Comparison of ENCODE assay signal across 18 cellular contexts in the genomic region with DNA sequence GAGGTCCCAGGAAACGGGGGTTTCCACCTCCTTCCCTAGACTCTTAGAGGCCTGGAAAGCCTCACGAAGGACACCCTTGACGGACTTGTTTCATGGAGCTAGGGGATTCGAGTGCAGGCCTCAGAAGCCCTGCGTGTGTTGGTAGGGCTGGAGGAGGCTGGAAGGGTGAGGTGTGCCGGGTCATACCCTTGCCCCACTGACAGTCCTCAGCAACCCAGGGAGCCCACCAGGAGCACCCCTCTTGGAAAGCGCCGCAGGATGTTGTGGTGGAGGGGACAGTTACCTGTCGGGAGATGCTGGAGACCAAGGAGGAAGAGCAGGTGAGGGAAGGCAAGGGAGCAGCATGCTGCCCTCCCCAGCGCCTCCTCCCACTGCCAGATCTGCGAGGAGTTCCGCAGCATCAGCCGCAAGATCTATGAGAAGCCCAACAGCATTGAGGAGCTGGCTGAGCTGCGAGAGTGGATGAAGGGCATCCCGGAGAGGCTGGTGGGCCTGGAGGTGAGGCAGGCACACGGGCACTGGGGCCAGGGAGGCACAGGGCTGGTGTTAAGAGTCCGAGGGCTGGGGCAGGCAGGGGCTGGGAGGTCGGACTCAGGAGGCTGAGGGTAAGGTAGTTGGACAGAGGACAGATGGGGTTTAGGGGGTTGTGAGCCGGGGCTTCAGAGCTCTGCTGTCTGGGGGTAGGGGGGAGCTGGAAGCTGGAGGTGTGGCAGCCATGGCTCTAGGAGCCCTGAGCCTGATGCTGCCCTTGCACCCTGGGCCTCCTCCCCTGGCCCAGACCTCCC. TPM values are rescaled to one million over a fixed set of nuclear protein-coding genes. Genes with fewer than 3 reads are reported as not detected.
DNase-seq lines count a peak whose midpoint lies in the region; ATAC-seq, FAIRE-seq and TF ChIP-seq lines count a peak whose summit lies in the region.
"Had no signal": no experiment of that assay in that cellular context is flagged by ENCODE, and none has a peak within 500 bp of the region (broad histone marks: within the 10 kb centered on the region; RNA-seq: fewer than 3 reads in every experiment).

No MANE protein-coding gene starts in this region.

- no peak overlapping the region for H3K4me3 Mint-ChIP-seq in stimulated activated memory B cell treated with anti-CD40 and anti-IgM and Interleukin-4, amounts not matched to agents 10 μg/mL and 1 μg/mL and 100 μg/mL, for 72 hours
- H3K4me3 Mint-ChIP-seq: IgD-negative memory B cell had no signal

- BruUV-seq in OCI-LY7 (replicated peaks; lab: Mats Ljungman, UMichigan), result no TSS peak

- H3K4me2 ChIP-seq in OCI-LY7 (ENCODE audit: low read length), result peak overlapping the region; percentile 55
- H3K4me2 ChIP-seq in hepatocyte, result no peak overlapping the region

- FAIRE-seq in GM12892 (lab: Jason Lieb, UNC), result no peak
- FAIRE-seq: D721Med, H1 had no signal

- no peak overlapping the region for H3K4me3 ChIP-seq in heart left ventricle
- no peak overlapping the region for H3K4me3 ChIP-seq in OCI-LY7 (ENCODE audit: low read depth, low read length, poor library complexity, severe bottlenecking)
- no peak overlapping the region for H3K4me3 ChIP-seq in lower lobe of right lung
- H3K4me3 ChIP-seq in hepatocyte, result no peak overlapping the region
- H3K4me3 ChIP-seq: SJCRH30 had no signal

- H3K9me2 ChIP-seq in OCI-LY7 (ENCODE audit: insufficient read depth, low read length), result no peaks in the 10 kb centered on the region
- no peaks in the 10 kb centered on the region for H3K9me2 ChIP-seq in hepatocyte (replicated peaks; ENCODE audit: insufficient read depth)

- TF ChIP-seq POLR2A in heart left ventricle (IDR thresholded peaks at IDR 0.05) (no peak), GM12892 (IDR thresholded peaks at IDR 0.05; ENCODE audit: low read depth, low read length) (no peak)

- H3K27ac ChIP-seq in heart left ventricle (no peak overlapping the region), OCI-LY7 (ENCODE audit: low read depth, low read length, poor library complexity, severe bottlenecking) (no peak overlapping the region), lower lobe of right lung (no peak overlapping the region), hepatocyte (no peak overlapping the region)
- H3K27ac ChIP-seq: SJCRH30 had no signal

- peaks cover 0 to 23% (median 6%) of the 10 kb centered on the region in 12 donors for H3K4me1 ChIP-seq in heart left ventricle
- H3K4me1 ChIP-seq in OCI-LY7 (ENCODE audit: insufficient read depth, low read length, poor library complexity, severe bottlenecking), result peaks cover 24% of the 10 kb centered on the region
- H3K4me1 ChIP-seq in lower lobe of right lung, result no peaks in the 10 kb centered on the region
- H3K4me1 ChIP-seq in hepatocyte (ENCODE audit: insufficient read depth), result no peaks in the 10 kb centered on the region
- H3K4me1 ChIP-seq: SJCRH30 had no signal

- H4K20me1 ChIP-seq in OCI-LY7 (ENCODE audit: insufficient read depth, low read length), result no peaks in the 10 kb centered on the region
- H4K20me1 ChIP-seq in hepatocyte (ENCODE audit: insufficient read depth, poor library complexity, severe bottlenecking), result no peaks in the 10 kb centered on the region

- peaks cover 49% of the 10 kb centered on the region for H3K36me3 Mint-ChIP-seq in stimulated activated memory B cell treated with anti-CD40 and anti-IgM and Interleukin-4, amounts not matched to agents 10 μg/mL and 1 μg/mL and 100 μg/mL, for 72 hours

- peaks cover 16% of the 10 kb centered on the region for H3K4me1 Mint-ChIP-seq in stimulated activated memory B cell treated with anti-CD40 and anti-IgM and Interleukin-4, amounts not matched to agents 10 μg/mL and 1 μg/mL and 100 μg/mL, for 72 hours
- H3K4me1 Mint-ChIP-seq: IgD-negative memory B cell had no signal

- no peak for ATAC-seq in heart left ventricle
- no peak for ATAC-seq in left cardiac atrium
- no peak for ATAC-seq in lower lobe of right lung
- no peak for ATAC-seq in stimulated activated memory B cell treated with anti-CD40 and anti-IgM and Interleukin-4, amounts not matched to agents 10 μg/mL and 1 μg/mL and 100 μg/mL, for 72 hours
- ATAC-seq: Panc1 had no signal

- DNase-seq in heart left ventricle (peak in 3 of 5 donors; percentile 18 to 33 (median 23)), left cardiac atrium (no peak), OCI-LY7 (ENCODE audit: low spot score) (no peak), lower lobe of right lung (peak; percentile 24), hepatocyte (ENCODE audit: low spot score) (no peak), GM12892 (ENCODE audit: insufficient read length) (no peak), foreskin melanocyte (no peak)
- DNase-seq: AML-193, GDM1, Kasumi-1, NCI-H2227 treated with DMSO at 0.1 percent for 48 hours, NCI-H748 treated with DMSO at 0.1 percent for 48 hours, SJCRH30 had no signal

- H3K27ac Mint-ChIP-seq in stimulated activated memory B cell treated with anti-CD40 and anti-IgM and Interleukin-4, amounts not matched to agents 10 μg/mL and 1 μg/mL and 100 μg/mL, for 72 hours, result peak overlapping the region; percentile 47
- H3K27ac Mint-ChIP-seq: IgD-negative memory B cell had no signal

- H2AFZ ChIP-seq in OCI-LY7 (ENCODE audit: low read length) (no peak overlapping the region), hepatocyte (no peak overlapping the region)

- no peaks in the 10 kb centered on the region for H3K27me3 Mint-ChIP-seq in stimulated activated memory B cell treated with anti-CD40 and anti-IgM and Interleukin-4, amounts not matched to agents 10 μg/mL and 1 μg/mL and 100 μg/mL, for 72 hours
- H3K27me3 Mint-ChIP-seq: IgD-negative memory B cell had no signal

- WGBS in heart left ventricle, 4 donors, result 89 to 93% (median 91%) methylated on average over 15 to 19 of the region's 19 CpGs
- WGBS in hepatocyte (ENCODE audit: low lambda C conversion rate, missing lambda C conversion rate), result 85% methylated on average over 19 of the region's 19 CpGs

- intact Hi-C loops in heart left ventricle (cut with DNase I) (loop anchor here in 1 of 10 donors (10.0 kb wide), 1 partner anchor 345 kb away; no protein-coding TSS in a partner anchor), left cardiac atrium (cut with DNase I) (loop anchor here in 1 of 2 donors (5.0 kb wide), 1 partner anchor 128 kb away; no protein-coding TSS in a partner anchor), OCI-LY7 (cut with micrococcal nuclease; ENCODE audit: unreplicated experiment) (loop anchor here (2.0 kb wide), 1 partner anchor 23 kb away; no protein-coding TSS in a partner anchor), lower lobe of right lung (cut with DNase I) (no loop called here)

- H3K79me2 ChIP-seq in OCI-LY7 (ENCODE audit: insufficient read depth, low read depth, low read length) (no peaks in the 10 kb centered on the region), hepatocyte (no peaks in the 10 kb centered on the region)

- TF ChIP-seq CTCF in heart left ventricle (IDR thresholded peaks at IDR 0.05) (no peak), OCI-LY7 (conservative IDR thresholded peaks at IDR 0.05; ENCODE audit: low read length) (no peak), lower lobe of right lung (IDR thresholded peaks at IDR 0.05) (no peak), hepatocyte (IDR thresholded peaks at IDR 0.05; ENCODE audit: poor library complexity) (no peak)

- H3K9me3 Mint-ChIP-seq in stimulated activated memory B cell treated with anti-CD40 and anti-IgM and Interleukin-4, amounts not matched to agents 10 μg/mL and 1 μg/mL and 100 μg/mL, for 72 hours, result no peaks in the 10 kb centered on the region
- H3K9me3 Mint-ChIP-seq: IgD-negative memory B cell had no signal

- H3K9me3 ChIP-seq in heart left ventricle (no peaks in the 10 kb centered on the region), OCI-LY7 (ENCODE audit: low read length) (no peaks in the 10 kb centered on the region), lower lobe of right lung (no peaks in the 10 kb centered on the region), hepatocyte (ENCODE audit: low read depth) (no peaks in the 10 kb centered on the region)
- H3K9me3 ChIP-seq: SJCRH30 had no signal

- H3K36me3 ChIP-seq in heart left ventricle, result peaks cover 0 to 58% (median 16%) of the 10 kb centered on the region in 9 donors
- no peaks in the 10 kb centered on the region for H3K36me3 ChIP-seq in OCI-LY7 (ENCODE audit: insufficient read depth, low read length)
- H3K36me3 ChIP-seq in lower lobe of right lung, result peaks cover 67% of the 10 kb centered on the region
- H3K36me3 ChIP-seq in hepatocyte (replicated peaks; ENCODE audit: insufficient read depth, low read depth), result no peaks in the 10 kb centered on the region
- H3K36me3 ChIP-seq: SJCRH30 had no signal

- POLR2A ChIA-PET in OCI-LY7 (lab: Charles Lee), result no interaction called here

- no peaks in the 10 kb centered on the region for H3K27me3 ChIP-seq in heart left ventricle
- no peaks in the 10 kb centered on the region for H3K27me3 ChIP-seq in lower lobe of right lung (ENCODE audit: low read depth)
- H3K27me3 ChIP-seq in hepatocyte, result no peaks in the 10 kb centered on the region
- H3K27me3 ChIP-seq: SJCRH30 had no signal

- CTCF ChIA-PET in OCI-LY7 (lab: Charles Lee; ENCODE audit: unreplicated experiment), result interaction anchor here (1.1 kb wide), 1 partner anchor 53 kb away, joined by 6 read pairs; no protein-coding TSS in a partner anchor

RNA-seq across cellular contexts. Expression of gene DNAH1, which starts 33.7 kb away (rescaled TPM):
- 1 to 10 TPM in 8 of 9 donors, under 1 TPM in 1; 0.95 to 6.6 (median 2.8) TPM for total RNA-seq in heart left ventricle
- polyA plus RNA-seq in heart left ventricle, result 1 to 10 TPM; 1.2 to 3.8 TPM
- 1 to 10 TPM; 3.3 to 4.4 TPM for total RNA-seq in left cardiac atrium
- total RNA-seq in OCI-LY7 (2014; rRNA removed; shearing (Covaris generic)), result 14.2 and 18.3 TPM in 2 replicates
- total RNA-seq in OCI-LY7 (2022), result 5.8 and 10.5 TPM in 2 replicates
- 16.4 TPM for total RNA-seq in lower lobe of right lung
- total RNA-seq in hepatocyte, result 2.5 and 4.0 TPM in 2 replicates
- polyA plus RNA-seq in hepatocyte, result 2.7 and 4.2 TPM in 2 replicates
- 6.0 TPM for polyA plus RNA-seq in GM12892 (2012; ENCODE audit: missing spikeins)

Comparison
In these comparisons a context has a peak if more than half of its experiments do, and no peak if none do; other contexts are left out.
1. DNase-seq: peak in heart left ventricle (3 of 5) and lower lobe of right lung (single experiment); none in left cardiac atrium (single experiment), OCI-LY7 (single experiment), hepatocyte (single experiment), GM12892 (single experiment) and foreskin melanocyte (single experiment).